ENCODE assay signal across 19 cellular contexts in the genomic region with DNA sequence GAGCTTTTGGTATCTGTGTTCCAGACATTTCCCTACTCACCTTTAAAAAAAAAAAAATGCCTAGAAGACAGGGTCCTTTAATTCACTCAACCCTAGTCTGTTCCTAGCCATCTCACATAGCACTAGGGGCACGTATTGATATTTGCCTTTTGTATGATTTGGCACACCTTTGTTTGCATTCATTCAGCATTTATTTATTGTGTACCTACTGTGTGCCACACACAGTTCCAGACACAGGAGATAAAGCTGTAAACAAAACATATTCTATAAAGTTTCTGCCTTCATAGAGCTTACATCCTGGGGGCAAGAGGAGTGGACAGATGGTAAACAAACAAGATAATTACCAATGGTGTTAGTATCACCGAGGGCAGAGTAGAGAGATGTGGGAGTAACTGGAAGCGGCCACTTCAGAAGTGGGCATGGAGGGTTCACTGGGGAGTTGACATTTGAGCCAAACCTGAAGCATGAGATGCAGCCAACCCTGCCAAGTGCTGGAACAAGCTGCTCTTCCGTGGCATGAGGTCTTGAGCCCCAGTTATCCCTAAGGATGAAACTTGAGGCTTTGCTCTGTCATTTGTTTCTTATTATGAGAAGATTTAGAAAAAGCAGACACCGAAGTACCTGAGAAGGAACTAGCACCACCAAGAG. TPM values are rescaled to one million over a fixed set of nuclear protein-coding genes. Genes with fewer than 3 reads are reported as not detected.
DNase-seq lines count a peak whose midpoint lies in the region; ATAC-seq and TF ChIP-seq lines count a peak whose summit lies in the region.
"Had no signal": no experiment of that assay in that cellular context is flagged by ENCODE, and none has a peak within 500 bp of the region (broad histone marks: within the 10 kb centered on the region; RNA-seq: fewer than 3 reads in every experiment).

No MANE protein-coding gene starts in this region.

- H3K36me3 ChIP-seq in HEK293 (ENCODE audit: control insufficient read depth in 2 of 2, insufficient read depth in 1 of 2, low read length in 2 of 2) (no peaks in the 10 kb centered on the region), psoas muscle (ENCODE audit: insufficient read depth in 1 of 2, low read depth in 1 of 2) (no peaks in the 10 kb centered on the region), suprapubic skin (no peaks in the 10 kb centered on the region)
- H3K36me3 ChIP-seq: neural progenitor cell, stomach, upper lobe of right lung had no signal

- H3K4me3 ChIP-seq in HEK293 (ENCODE audit: low read depth, low read length) (no peak overlapping the region), psoas muscle (no peak overlapping the region), suprapubic skin (no peak overlapping the region)
- H3K4me3 ChIP-seq: neural progenitor cell, smooth muscle cell, stomach, upper lobe of right lung had no signal

- H3K27me3 ChIP-seq in psoas muscle (ENCODE audit: insufficient read depth in 3 of 3, low read length in 2 of 3) (no peaks in the 10 kb centered on the region), suprapubic skin (no peaks in the 10 kb centered on the region)
- H3K27me3 ChIP-seq: neural progenitor cell, stomach, upper lobe of right lung had no signal

- H3K4me1 ChIP-seq in HEK293 (ENCODE audit: control insufficient read depth, insufficient read depth, low read length) (peaks cover 3% of the 10 kb centered on the region; the same call in 1 of the 2 replicates), psoas muscle (peaks cover 31% of the 10 kb centered on the region), suprapubic skin (no peaks in the 10 kb centered on the region)

- DNase-seq in NCI-H69 (lab: John Stamatoyannopoulos, UW) (peak; percentile 86), Right ventricle myocardium superior (no peak), psoas muscle (peak in 1 of 2 donors; percentile 68), COLO829 (ENCODE audit: low spot score) (no peak), suprapubic skin (ENCODE audit: low spot score in 2 of 2) (no peak)
- DNase-seq: activated CD8-positive, alpha-beta T cell treated with anti-CD3 and anti-CD28 coated beads, Interleukin-2, amount 10 ng/mL, durations not matched to agents 7 days and 5 days; activated naive CD4-positive, alpha-beta T cell treated with anti-CD3 and anti-CD28 coated beads, Interleukin-2, amount 50 U/mL, for 16 hours; activated T-cell treated with anti-CD3 and anti-CD28 coated beads, Interleukin-2, amount 50 U/mL, for 48 hours; CD4-positive, alpha-beta memory T cell; EL; NCI-H1105 treated with DMSO at 0.1 percent for 48 hours; SK-N-SH; stimulated activated CD4-positive, alpha-beta T cell treated with anti-CD3 and anti-CD28 coated beads, Interleukin-2, amount 100 ng/mL, for 48 hours; stomach; upper lobe of right lung had no signal

- H3K9me3 ChIP-seq in HEK293 (ENCODE audit: control insufficient read depth, insufficient read depth, low read depth, low read length) = no peaks in the 10 kb centered on the region
- H3K9me3 ChIP-seq in psoas muscle = no peaks in the 10 kb centered on the region
- no peaks in the 10 kb centered on the region for H3K9me3 ChIP-seq in suprapubic skin
- H3K9me3 ChIP-seq: SK-N-SH, stomach, upper lobe of right lung had no signal

- no peak overlapping the region for H3K27ac ChIP-seq in HEK293 (ENCODE audit: extremely low read depth, low read depth, low read length)
- H3K27ac ChIP-seq in psoas muscle = peak overlapping the region; percentile 78
- H3K27ac ChIP-seq in suprapubic skin = no peak overlapping the region
- H3K27ac ChIP-seq: neural progenitor cell, stomach, upper lobe of right lung had no signal

- TF ChIP-seq CTCF in HEK293 (tag by site-specific recombination; IDR thresholded peaks at IDR 0.05) (no peak), psoas muscle (IDR thresholded peaks at IDR 0.05) (no peak), suprapubic skin (IDR thresholded peaks at IDR 0.05) (no peak)

- no peak for TF ChIP-seq EP300 in suprapubic skin (IDR thresholded peaks at IDR 0.05)

- intact Hi-C loops in Right ventricle myocardium superior (cut with DNase I) = no loop called here
- intact Hi-C loops in psoas muscle (cut with DNase I) = no loop called here

- peak; percentile 52 for ATAC-seq in Right ventricle myocardium superior (ENCODE audit: poor library complexity)
- peak; percentile 77 to 90 (median 78) for ATAC-seq in psoas muscle
- ATAC-seq in GM18868 (IDR thresholded peaks at IDR 0.05; ENCODE audit: unreplicated experiment) = no peak
- ATAC-seq: upper lobe of right lung had no signal

- POLR2A ChIA-PET in HEK293 (lab: Yijun Ruan, JAX) = interaction anchor here (0.6 to 2.2 kb wide), 2 partner anchors 18 to 316 kb away, joined by 6 to 12 read pairs; a partner anchor contains a TSS

- no peak for TF ChIP-seq POLR2A in suprapubic skin (IDR thresholded peaks at IDR 0.05)

- WGBS in psoas muscle, 3 donors = 24 to 51% (median 29%) methylated on average over 5 of the region's 5 CpGs
- 88% methylated on average over 5 of the region's 5 CpGs for WGBS in suprapubic skin

- CTCF ChIA-PET in HEK293 (lab: Yijun Ruan, JAX) = interaction anchor here (1.1 to 1.3 kb wide), 2 partner anchors 14 to 84 kb away, joined by 3 read pairs; no protein-coding TSS in a partner anchor

TF ChIP-seq in HEK293, 187 proteins besides CTCF, POLR2A, EP300 and RAD21:
- TF ChIP-seq, protein P1, sequence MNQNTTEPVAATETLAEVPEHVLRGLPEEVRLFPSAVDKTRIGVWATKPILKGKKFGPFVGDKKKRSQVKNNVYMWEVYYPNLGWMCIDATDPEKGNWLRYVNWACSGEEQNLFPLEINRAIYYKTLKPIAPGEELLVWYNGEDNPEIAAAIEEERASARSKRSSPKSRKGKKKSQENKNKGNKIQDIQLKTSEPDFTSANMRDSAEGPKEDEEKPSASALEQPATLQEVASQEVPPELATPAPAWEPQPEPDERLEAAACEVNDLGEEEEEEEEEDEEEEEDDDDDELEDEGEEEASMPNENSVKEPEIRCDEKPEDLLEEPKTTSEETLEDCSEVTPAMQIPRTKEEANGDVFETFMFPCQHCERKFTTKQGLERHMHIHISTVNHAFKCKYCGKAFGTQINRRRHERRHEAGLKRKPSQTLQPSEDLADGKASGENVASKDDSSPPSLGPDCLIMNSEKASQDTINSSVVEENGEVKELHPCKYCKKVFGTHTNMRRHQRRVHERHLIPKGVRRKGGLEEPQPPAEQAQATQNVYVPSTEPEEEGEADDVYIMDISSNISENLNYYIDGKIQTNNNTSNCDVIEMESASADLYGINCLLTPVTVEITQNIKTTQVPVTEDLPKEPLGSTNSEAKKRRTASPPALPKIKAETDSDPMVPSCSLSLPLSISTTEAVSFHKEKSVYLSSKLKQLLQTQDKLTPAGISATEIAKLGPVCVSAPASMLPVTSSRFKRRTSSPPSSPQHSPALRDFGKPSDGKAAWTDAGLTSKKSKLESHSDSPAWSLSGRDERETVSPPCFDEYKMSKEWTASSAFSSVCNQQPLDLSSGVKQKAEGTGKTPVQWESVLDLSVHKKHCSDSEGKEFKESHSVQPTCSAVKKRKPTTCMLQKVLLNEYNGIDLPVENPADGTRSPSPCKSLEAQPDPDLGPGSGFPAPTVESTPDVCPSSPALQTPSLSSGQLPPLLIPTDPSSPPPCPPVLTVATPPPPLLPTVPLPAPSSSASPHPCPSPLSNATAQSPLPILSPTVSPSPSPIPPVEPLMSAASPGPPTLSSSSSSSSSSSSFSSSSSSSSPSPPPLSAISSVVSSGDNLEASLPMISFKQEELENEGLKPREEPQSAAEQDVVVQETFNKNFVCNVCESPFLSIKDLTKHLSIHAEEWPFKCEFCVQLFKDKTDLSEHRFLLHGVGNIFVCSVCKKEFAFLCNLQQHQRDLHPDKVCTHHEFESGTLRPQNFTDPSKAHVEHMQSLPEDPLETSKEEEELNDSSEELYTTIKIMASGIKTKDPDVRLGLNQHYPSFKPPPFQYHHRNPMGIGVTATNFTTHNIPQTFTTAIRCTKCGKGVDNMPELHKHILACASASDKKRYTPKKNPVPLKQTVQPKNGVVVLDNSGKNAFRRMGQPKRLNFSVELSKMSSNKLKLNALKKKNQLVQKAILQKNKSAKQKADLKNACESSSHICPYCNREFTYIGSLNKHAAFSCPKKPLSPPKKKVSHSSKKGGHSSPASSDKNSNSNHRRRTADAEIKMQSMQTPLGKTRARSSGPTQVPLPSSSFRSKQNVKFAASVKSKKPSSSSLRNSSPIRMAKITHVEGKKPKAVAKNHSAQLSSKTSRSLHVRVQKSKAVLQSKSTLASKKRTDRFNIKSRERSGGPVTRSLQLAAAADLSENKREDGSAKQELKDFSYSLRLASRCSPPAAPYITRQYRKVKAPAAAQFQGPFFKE (tag by site-specific recombination; IDR thresholded peaks at IDR 0.05; ENCODE audit: borderline replicate concordance) = no peak
- TF ChIP-seq ZNF37A (tag by site-specific recombination; IDR thresholded peaks at IDR 0.05) (no peak), TRIM28 (IDR thresholded peaks at IDR 0.05; ENCODE audit: borderline replicate concordance, low read length) (0 out of 2 replicates have a peak, but pooled peaks have one; percentile 25)
TF ChIP-seq in HEK293: peak in this region for 1.

RNA-seq across cellular contexts. Expression of a gene that starts 18.2 kb away (rescaled TPM):
- total RNA-seq in Right ventricle myocardium superior (101 TPM), psoas muscle (10 to 100 TPM; 48.0 to 83.4 (median 72.5) TPM), suprapubic skin (10 to 100 TPM; 29.9 to 51.2 (median 37.2) TPM)
- polyA plus RNA-seq in psoas muscle = 10 to 100 TPM in 2 of 3 donors, 1 to 10 TPM in 1; 3.3 to 57.3 (median 13.7) TPM
